In genomic region chr15:41291065-41291631, GRCh38 we compare ENCODE assay signal across 9 cellular contexts. TPM values are rescaled to one million over a fixed set of nuclear protein-coding genes. Genes with fewer than 3 reads are reported as not detected.
DNase-seq lines count a peak whose midpoint lies in the region; ATAC-seq and TF ChIP-seq lines count a peak whose summit lies in the region.
"Had no signal": no experiment of that assay in that cellular context is flagged by ENCODE, and none has a peak within 500 bp of the region (broad histone marks: within the 10 kb centered on the region; RNA-seq: fewer than 3 reads in every experiment).

No MANE protein-coding gene starts in this region.

- DNase-seq in activated naive CD4-positive, alpha-beta T cell treated with anti-CD3 and anti-CD28 coated beads, Interleukin-2, amount 50 U/mL, for 72 hours (ENCODE audit: low spot score in 2 of 2), result no peak
- DNase-seq in activated B cell treated with CpG ODN at 0.5 μM for 24 hours (peak; percentile 25), upper lobe of left lung (peak in 1 of 2 donors; percentile 44), neural progenitor cell (ENCODE audit: low spot score) (no peak), SW480 (ENCODE audit: low spot score) (no peak), Calu3 (no peak)

- H3K9me3 Mint-ChIP-seq in activated naive CD4-positive, alpha-beta T cell treated with anti-CD3 and anti-CD28 coated beads, Interleukin-2, amount 50 U/mL, for 24 hours, result no peaks in the 10 kb centered on the region
- no peaks in the 10 kb centered on the region for H3K9me3 Mint-ChIP-seq in activated naive CD4-positive, alpha-beta T cell treated with anti-CD3 and anti-CD28 coated beads, Interleukin-2, amount 50 U/mL, for 72 hours
- H3K9me3 Mint-ChIP-seq in activated B cell treated with CpG ODN at 0.5 μM for 24 hours (no peaks in the 10 kb centered on the region), neural progenitor cell (no peaks in the 10 kb centered on the region), Calu3 (ENCODE audit: low read depth, unreplicated experiment) (no peaks in the 10 kb centered on the region)

- H3K27ac ChIP-seq in upper lobe of left lung, result peak overlapping the region; percentile 21 to 59 (median 51)
- H3K27ac ChIP-seq in neural progenitor cell, result no peak overlapping the region
- H3K27ac ChIP-seq: SK-N-MC had no signal

- H3K4me1 ChIP-seq in upper lobe of left lung (peaks cover 10 to 29% (median 17%) of the 10 kb centered on the region in 4 donors), neural progenitor cell (no peaks in the 10 kb centered on the region)

- H3K79me2 ChIP-seq in neural progenitor cell (ENCODE audit: low read depth), result peaks cover 56% of the 10 kb centered on the region

- H3K4me3 Mint-ChIP-seq in activated naive CD4-positive, alpha-beta T cell treated with anti-CD3 and anti-CD28 coated beads, Interleukin-2, amount 50 U/mL, for 24 hours, result no peak overlapping the region
- H3K4me3 Mint-ChIP-seq in activated B cell treated with CpG ODN at 0.5 μM for 24 hours (peak overlapping the region; percentile 57), neural progenitor cell (no peak overlapping the region), Calu3 (ENCODE audit: low read depth, unreplicated experiment) (no peak overlapping the region)

- H3K9me3 ChIP-seq in upper lobe of left lung, result no peaks in the 10 kb centered on the region
- no peaks in the 10 kb centered on the region for H3K9me3 ChIP-seq in neural progenitor cell (ENCODE audit: low read depth)

- intact Hi-C loops in activated B cell treated with CpG ODN at 0.5 μM for 24 hours (cut with micrococcal nuclease) (loop anchor here (1.0 to 2.0 kb wide), 4 partner anchors 8 to 60 kb away; partner anchors contain the start of genes CHP1, NUSAP1 and OIP5), Calu3 (cut with micrococcal nuclease; ENCODE audit: unreplicated experiment) (no loop called here)

- no peak for TF ChIP-seq POLR2A in upper lobe of left lung (IDR thresholded peaks at IDR 0.05)

- H3K4me2 ChIP-seq in neural progenitor cell, result no peak overlapping the region

- H3K36me3 ChIP-seq in upper lobe of left lung, result peaks cover 9 to 69% (median 20%) of the 10 kb centered on the region in 4 donors
- H3K36me3 ChIP-seq in neural progenitor cell, result peaks cover 18% of the 10 kb centered on the region

- peaks cover 41% of the 10 kb centered on the region for H4K20me1 ChIP-seq in neural progenitor cell (ENCODE audit: low read depth)

- POLR2A ChIA-PET in activated B cell treated with CpG ODN at 0.5 μM for 24 hours (lab: Charles Lee), result interaction anchor here (0.5 to 2.6 kb wide), 17 partner anchors 8 to 702 kb away, joined by 3 to 21 read pairs (median 4); partner anchors contain the start of genes CHAC1, CHP1, EXD1 and NUSAP1

- TF ChIP-seq EP300 in upper lobe of left lung (IDR thresholded peaks at IDR 0.05), result no peak

- H3K27me3 Mint-ChIP-seq in activated naive CD4-positive, alpha-beta T cell treated with anti-CD3 and anti-CD28 coated beads, Interleukin-2, amount 50 U/mL, for 24 hours, result no peaks in the 10 kb centered on the region
- no peaks in the 10 kb centered on the region for H3K27me3 Mint-ChIP-seq in activated B cell treated with CpG ODN at 0.5 μM for 24 hours
- H3K27me3 Mint-ChIP-seq in neural progenitor cell (ENCODE audit: insufficient read depth, low read depth), result no peaks in the 10 kb centered on the region
- H3K27me3 Mint-ChIP-seq in Calu3 (ENCODE audit: unreplicated experiment), result no peaks in the 10 kb centered on the region

- CTCF ChIA-PET in activated B cell treated with CpG ODN at 0.5 μM for 24 hours (lab: Charles Lee), result interaction anchor here (1.3 to 1.4 kb wide), 2 partner anchors 60 to 125 kb away, joined by 3 to 4 read pairs; partner anchors contain the start of genes CHP1 and EXD1
- CTCF ChIA-PET in Calu3 (lab: Charles Lee), result no interaction called here

- TF ChIP-seq CTCF in activated B cell treated with CpG ODN at 0.5 μM for 24 hours (IDR thresholded peaks at IDR 0.05) (no peak), upper lobe of left lung (IDR thresholded peaks at IDR 0.05) (no peak), neural progenitor cell (IDR thresholded peaks at IDR 0.05) (no peak), Calu3 (IDR thresholded peaks at IDR 0.05; ENCODE audit: unreplicated experiment) (no peak)

- peaks cover 10% of the 10 kb centered on the region for H3K36me3 Mint-ChIP-seq in activated naive CD4-positive, alpha-beta T cell treated with anti-CD3 and anti-CD28 coated beads, Interleukin-2, amount 50 U/mL, for 24 hours
- H3K36me3 Mint-ChIP-seq in activated naive CD4-positive, alpha-beta T cell treated with anti-CD3 and anti-CD28 coated beads, Interleukin-2, amount 50 U/mL, for 72 hours, result peaks cover 14 to 23% of the 10 kb centered on the region in 2 donors
- H3K36me3 Mint-ChIP-seq in activated B cell treated with CpG ODN at 0.5 μM for 24 hours (ENCODE audit: low read depth) (peaks cover 41% of the 10 kb centered on the region), neural progenitor cell (peaks cover 27% of the 10 kb centered on the region), Calu3 (ENCODE audit: insufficient read depth, unreplicated experiment) (peaks cover 29% of the 10 kb centered on the region)

- no peak for ATAC-seq in activated naive CD4-positive, alpha-beta T cell treated with anti-CD3 and anti-CD28 coated beads, Interleukin-2, amount 50 U/mL, for 72 hours
- peak; percentile 62 for ATAC-seq in HG03045 (IDR thresholded peaks at IDR 0.05; ENCODE audit: unreplicated experiment)
- peak; percentile 94 for ATAC-seq in activated B cell treated with CpG ODN at 0.5 μM for 24 hours (ENCODE audit: low read depth)
- peak; percentile 70 to 74 for ATAC-seq in upper lobe of left lung (ENCODE audit: low FRiP score in 2 of 2)

- BruUV-seq in Calu3 (replicated peaks; lab: Mats Ljungman, UMichigan), result no TSS peak

- H3K27me3 ChIP-seq in upper lobe of left lung (no peaks in the 10 kb centered on the region), neural progenitor cell (no peaks in the 10 kb centered on the region)

- peaks cover 17% of the 10 kb centered on the region for H3F3A ChIP-seq in neural progenitor cell (ENCODE audit: low read depth)

- H3K9ac ChIP-seq in neural progenitor cell, result no peak overlapping the region

- no peak overlapping the region for H2AFZ ChIP-seq in neural progenitor cell (replicated peaks)

- no peak overlapping the region for H3K4me3 ChIP-seq in upper lobe of left lung
- H3K4me3 ChIP-seq in neural progenitor cell, result no peak overlapping the region
- H3K4me3 ChIP-seq: SK-N-MC had no signal

- peaks cover 47% of the 10 kb centered on the region for H3K4me1 Mint-ChIP-seq in activated naive CD4-positive, alpha-beta T cell treated with anti-CD3 and anti-CD28 coated beads, Interleukin-2, amount 50 U/mL, for 24 hours
- H3K4me1 Mint-ChIP-seq in activated B cell treated with CpG ODN at 0.5 μM for 24 hours (peaks cover 40% of the 10 kb centered on the region), neural progenitor cell (peaks cover 4% of the 10 kb centered on the region), Calu3 (ENCODE audit: low read depth, unreplicated experiment) (no peaks in the 10 kb centered on the region)

- WGBS in upper lobe of left lung, 2 donors, result 65 to 75% methylated on average over 9 of the region's 9 CpGs

- peak overlapping the region; percentile 30 for H3K27ac Mint-ChIP-seq in activated naive CD4-positive, alpha-beta T cell treated with anti-CD3 and anti-CD28 coated beads, Interleukin-2, amount 50 U/mL, for 24 hours
- no peak overlapping the region for H3K27ac Mint-ChIP-seq in activated naive CD4-positive, alpha-beta T cell treated with anti-CD3 and anti-CD28 coated beads, Interleukin-2, amount 50 U/mL, for 72 hours
- H3K27ac Mint-ChIP-seq in activated B cell treated with CpG ODN at 0.5 μM for 24 hours (peak overlapping the region; percentile 89), neural progenitor cell (no peak overlapping the region), Calu3 (ENCODE audit: unreplicated experiment) (no peak overlapping the region)

RNA-seq across cellular contexts. Expression of gene OIP5, which starts 41.2 kb away (rescaled TPM):
- total RNA-seq in activated naive CD4-positive, alpha-beta T cell treated with anti-CD3 and anti-CD28 coated beads, Interleukin-2, amount 50 U/mL, for 72 hours, result 10 to 100 TPM; 10.5 to 13.1 TPM
- total RNA-seq in activated B cell treated with CpG ODN at 0.5 μM for 24 hours, result 0.62 and 1.4 TPM in 2 replicates
- total RNA-seq in upper lobe of left lung, result 1 to 10 TPM in 2 of 6 donors, under 1 TPM in 1, not detected in 3; 0.46 to 1.1 (median 1.1) TPM
- 70.2 and 80.9 TPM in 2 replicates for total RNA-seq in neural progenitor cell (ENCODE audit: low replicate concordance)
- total RNA-seq in Calu3 (2022), result 8.0 and 8.5 TPM in 2 replicates

RNA-seq across cellular contexts. Expression of gene NUSAP1, which starts 41.5 kb away (rescaled TPM):
- 100 to 1,000 TPM; 181 to 391 TPM for total RNA-seq in activated naive CD4-positive, alpha-beta T cell treated with anti-CD3 and anti-CD28 coated beads, Interleukin-2, amount 50 U/mL, for 72 hours
- 13.5 and 14.4 TPM in 2 replicates for total RNA-seq in activated B cell treated with CpG ODN at 0.5 μM for 24 hours
- 10 to 100 TPM in 2 of 6 donors, 1 to 10 TPM in 4; 6.8 to 22.0 (median 8.3) TPM for total RNA-seq in upper lobe of left lung
- 388 and 525 TPM in 2 replicates for total RNA-seq in neural progenitor cell (ENCODE audit: low replicate concordance)
- total RNA-seq in Calu3 (2022), result 70.9 and 88.0 TPM in 2 replicates

Comparison
In these comparisons a context has a peak if more than half of its experiments do, and no peak if none do; other contexts are left out.
1. H3K27ac Mint-ChIP-seq: peak in activated naive CD4-positive, alpha-beta T cell treated with anti-CD3 and anti-CD28 coated beads, Interleukin-2, amount 50 U/mL, for 24 hours (single experiment) and activated B cell treated with CpG ODN at 0.5 μM for 24 hours (single experiment); none in activated naive CD4-positive, alpha-beta T cell treated with anti-CD3 and anti-CD28 coated beads, Interleukin-2, amount 50 U/mL, for 72 hours (0 of 2), neural progenitor cell (single experiment) and Calu3 (single experiment).
2. ATAC-seq: peak in HG03045 (single experiment), activated B cell treated with CpG ODN at 0.5 μM for 24 hours (single experiment) and upper lobe of left lung (2 of 2); none in activated naive CD4-positive, alpha-beta T cell treated with anti-CD3 and anti-CD28 coated beads, Interleukin-2, amount 50 U/mL, for 72 hours (0 of 2).